8 cellular contexts compared by ENCODE assay signal in the genomic region with DNA sequence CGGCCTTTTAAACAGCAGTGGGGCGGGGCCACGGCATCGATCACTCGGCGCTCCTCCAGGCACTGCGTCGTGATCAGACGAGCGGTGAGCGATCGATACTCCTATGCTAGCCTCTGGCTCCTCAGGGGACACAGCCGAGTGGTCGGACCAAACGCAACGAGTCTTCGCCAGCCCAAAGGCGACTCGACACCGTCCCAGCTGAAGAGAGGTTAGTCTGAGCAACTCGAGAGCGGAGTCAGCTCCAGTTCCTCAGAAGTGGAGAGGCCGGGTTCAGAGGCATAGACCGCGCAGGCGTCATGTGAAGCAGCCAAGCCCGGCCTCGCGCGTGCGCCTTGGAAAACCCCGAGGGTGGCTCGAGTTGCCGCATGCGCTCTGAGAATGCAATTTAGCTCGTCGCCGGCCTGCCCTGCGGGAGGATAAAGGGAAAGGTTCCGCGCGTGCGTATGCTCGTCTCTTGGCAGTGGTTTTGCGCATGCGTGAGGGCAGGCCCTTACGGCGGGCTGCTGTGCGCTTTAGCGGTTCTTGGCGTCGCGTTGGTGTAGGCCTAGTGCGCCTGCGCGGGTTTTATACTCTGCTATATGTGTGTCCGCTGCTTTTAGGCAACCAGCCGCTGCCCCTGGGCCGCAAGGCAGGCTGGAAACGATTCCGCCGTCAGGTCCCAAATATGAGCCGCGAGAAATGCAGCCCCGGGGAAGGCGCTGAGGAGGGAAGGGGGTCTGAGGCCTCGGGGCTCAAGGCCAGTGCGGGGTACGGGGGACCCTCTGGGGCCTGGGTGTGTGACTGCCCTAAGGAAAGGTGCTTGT. TPM values are rescaled to one million over a fixed set of nuclear protein-coding genes. Genes with fewer than 3 reads are reported as not detected.
DNase-seq lines count a peak whose midpoint lies in the region; TF ChIP-seq lines count a peak whose summit lies in the region.

Gene KDM8, plus strand, starts transcription at position 98 of the 803 bp plus-strand sequence. CDS start 6,598 bp downstream, outside the sequence.

- H3K36me3 Mint-ChIP-seq in neural crest cell (ENCODE audit: low read depth): no peaks in the 10 kb centered on the region

- peak within 1 kb of the TSS; percentile 97 for H3K4me2 ChIP-seq in MM.1S (ENCODE audit: low read depth, low read length)

- peaks cover 3% of the 10 kb centered on the region for H3K9me3 Mint-ChIP-seq in neural crest cell

- H3K4me3 ChIP-seq in HAP-1: peak within 1 kb of the TSS; percentile 53
- peak within 1 kb of the TSS; percentile 77 for H3K4me3 ChIP-seq in MM.1S (ENCODE audit: low read length)
- peak within 1 kb of the TSS; percentile 77 to 80 for H3K4me3 ChIP-seq in foreskin fibroblast (ENCODE audit: low read depth in 1 of 2, low read length in 2 of 2)
- peak within 1 kb of the TSS; percentile 86 to 99 for H3K4me3 ChIP-seq in stomach smooth muscle (ENCODE audit: low read length in 2 of 2)

- H3F3A ChIP-seq in MM.1S (ENCODE audit: insufficient read depth, low read length): peaks cover 21% of the 10 kb centered on the region

- H3K9me3 ChIP-seq in ES-I3 (ENCODE audit: control insufficient read depth, insufficient read depth, low read length) (no peaks in the 10 kb centered on the region), HAP-1 (no peaks in the 10 kb centered on the region), MM.1S (replicated peaks; ENCODE audit: insufficient read depth, low read length) (no peaks in the 10 kb centered on the region), stomach smooth muscle (ENCODE audit: control insufficient read depth in 2 of 2, low read length in 2 of 2) (no peaks in the 10 kb centered on the region)

- in situ Hi-C loops in HAP-1 (cut with MboI; ENCODE audit: low sequenced_read_pairs): no loop called here

- peaks cover 11% of the 10 kb centered on the region for H3K27me3 Mint-ChIP-seq in neural crest cell (ENCODE audit: low read depth)

- H4K20me1 ChIP-seq in MM.1S (ENCODE audit: insufficient read depth, low read length): no peaks in the 10 kb centered on the region

- no peak for TF ChIP-seq CTCF in MM.1S (IDR thresholded peaks at IDR 0.05; ENCODE audit: low read length)
- no peak for TF ChIP-seq CTCF in foreskin fibroblast (IDR thresholded peaks at IDR 0.05; ENCODE audit: low read depth, low read length)
- no peak for TF ChIP-seq CTCF in neural crest cell (conservative IDR thresholded peaks at IDR 0.05)

- H3K9me2 ChIP-seq in MM.1S (replicated peaks; ENCODE audit: insufficient read depth, low read length): no peaks in the 10 kb centered on the region

- peak within 1 kb of the TSS; percentile 94 for H3K9ac ChIP-seq in ES-I3 (ENCODE audit: low read depth, low read length)
- H3K9ac ChIP-seq in MM.1S (ENCODE audit: low read length): peak within 1 kb of the TSS; percentile 77
- H3K9ac ChIP-seq in stomach smooth muscle (ENCODE audit: low read length in 2 of 2): peak within 1 kb of the TSS; percentile 95 to 100

- peak within 1 kb of the TSS; percentile 83 for H3K27ac ChIP-seq in MM.1S (ENCODE audit: low read length)
- peak within 1 kb of the TSS; percentile 96 for H3K27ac ChIP-seq in stomach smooth muscle (ENCODE audit: low read length)

- peak within 1 kb of the TSS; percentile 63 for H2AFZ ChIP-seq in MM.1S (ENCODE audit: low read length)

- H3K4me1 ChIP-seq in ES-I3 (ENCODE audit: insufficient read depth, low read length) (peaks cover 5% of the 10 kb centered on the region; the same call in 1 of the 2 replicates), HAP-1 (peaks cover 9% of the 10 kb centered on the region), MM.1S (ENCODE audit: low read length) (peaks cover 28% of the 10 kb centered on the region), stomach smooth muscle (ENCODE audit: control insufficient read depth, insufficient read depth, low read length) (peaks cover 12% of the 10 kb centered on the region)

- peaks cover 5% of the 10 kb centered on the region for H3K79me2 ChIP-seq in MM.1S (ENCODE audit: low read length)

- DNase-seq in HAP-1 (ENCODE audit: low spot score in 2 of 2) (peak; percentile 97 to 99), MM.1S (peak; percentile 100), SIG-M5 (lab: John Stamatoyannopoulos, UW) (peak; percentile 88), activated gamma-delta T cell treated with Interleukin-2 at 50 U/mL for 16 hours (peak; percentile 100), foreskin fibroblast (peak; percentile 99 to 100), neural crest cell (ENCODE audit: low read depth, low spot score) (peak; percentile 96)

- H3K4me3 Mint-ChIP-seq in neural crest cell: peak within 1 kb of the TSS; percentile 99

- no peaks in the 10 kb centered on the region for H3K36me3 ChIP-seq in ES-I3 (ENCODE audit: insufficient read depth, low read length)
- H3K36me3 ChIP-seq in HAP-1 (replicated peaks): no peaks in the 10 kb centered on the region
- no peaks in the 10 kb centered on the region for H3K36me3 ChIP-seq in MM.1S (replicated peaks; ENCODE audit: insufficient read depth, low read length)
- H3K36me3 ChIP-seq in stomach smooth muscle (ENCODE audit: control insufficient read depth in 2 of 2, insufficient read depth in 2 of 2, low read length in 2 of 2): peaks cover 0 to 2% of the 10 kb centered on the region in 2 donors

- peaks cover 15% of the 10 kb centered on the region for H3K4me1 Mint-ChIP-seq in neural crest cell

- no peaks in the 10 kb centered on the region for H3K27me3 ChIP-seq in HAP-1 (ENCODE audit: low read depth)
- no peaks in the 10 kb centered on the region for H3K27me3 ChIP-seq in MM.1S (replicated peaks; ENCODE audit: insufficient read depth, low read length)
- no peaks in the 10 kb centered on the region for H3K27me3 ChIP-seq in stomach smooth muscle (ENCODE audit: control insufficient read depth in 1 of 2, insufficient read depth in 2 of 2, low read length in 2 of 2)

- peak within 1 kb of the TSS; percentile 100 for H3K27ac Mint-ChIP-seq in neural crest cell (ENCODE audit: unreplicated experiment)

RNA-seq across cellular contexts. Expression of gene KDM8, which starts in this region (rescaled TPM):
- total RNA-seq in neural crest cell: 15.6 and 16.3 TPM in 2 replicates

Comparison
In these comparisons a context has a peak if more than half of its experiments do, and no peak if none do; other contexts are left out.
1. Peak in every context shown above with its lines: DNase-seq, H3K4me3 ChIP-seq and H3K27ac ChIP-seq.